In genomic region chr6:119346914-119347313, GRCh38 we compare ENCODE assay signal across 8 cellular contexts. TPM values are rescaled to one million over a fixed set of nuclear protein-coding genes. Genes with fewer than 3 reads are reported as not detected.
A peak's percentile ranks its signal among the peaks of the same experiment; 100 is the strongest.
DNase-seq lines count a peak whose midpoint lies in the region; TF ChIP-seq lines count a peak whose summit lies in the region.

No MANE protein-coding gene starts in this region.

- in situ Hi-C loops in brain microvascular endothelial cell (cut with HindIII; ENCODE audit: low pct_ligation_motif_present, low sequenced_read_pairs): no loop called here

- TF ChIP-seq POLR2A in spleen (IDR thresholded peaks at IDR 0.05): no peak

- peak overlapping the region; percentile 78 to 93 (median 88) for H3K4me3 ChIP-seq in spleen
- H3K4me3 ChIP-seq in brain microvascular endothelial cell (ENCODE audit: low read depth, low read length): no peak overlapping the region

- intact Hi-C loops in activated CD4-positive, alpha-beta memory T cell treated with anti-CD3 and anti-CD28 coated beads for 36 hours (cut with micrococcal nuclease): loop anchor here (1.0 to 10.0 kb wide), 5 partner anchors 10 to 1988 kb away; partner anchors contain the start of genes NUS1 and TBC1D32
- intact Hi-C loops in spleen (cut with DNase I; ENCODE audit: low total_unique reads): no loop called here

- peaks cover 19 to 81% (median 67%) of the 10 kb centered on the region in 6 donors for H3K4me1 ChIP-seq in spleen

- H3K36me3 Mint-ChIP-seq in activated CD4-positive, alpha-beta memory T cell treated with anti-CD3 and anti-CD28 coated beads for 36 hours: peaks cover 4% of the 10 kb centered on the region
- H3K36me3 Mint-ChIP-seq in immature natural killer cell: peaks cover 0 to 4% (median 0%) of the 10 kb centered on the region in 3 donors

- H3K27ac Mint-ChIP-seq in activated CD4-positive, alpha-beta memory T cell treated with anti-CD3 and anti-CD28 coated beads for 36 hours: no peak overlapping the region
- peak overlapping the region; percentile 83 to 97 (median 92) for H3K27ac Mint-ChIP-seq in immature natural killer cell

- H3K9me3 Mint-ChIP-seq in activated CD4-positive, alpha-beta memory T cell treated with anti-CD3 and anti-CD28 coated beads for 36 hours: no peaks in the 10 kb centered on the region
- H3K9me3 Mint-ChIP-seq in immature natural killer cell: peaks cover 0 to 3% (median 0%) of the 10 kb centered on the region in 6 donors

- DNase-seq in DMS53 (lab: John Stamatoyannopoulos, UW) (peak; percentile 16), DMS53 treated with DMSO at 0.1 percent for 48 hours (lab: John Stamatoyannopoulos, UW; ENCODE audit: unreplicated experiment) (no peak), immature natural killer cell (no peak), spleen (no peak), NCI-H774 (lab: John Stamatoyannopoulos, UW) (no peak), brain microvascular endothelial cell (no peak)
- DNase-seq in activated CD4-positive, alpha-beta memory T cell treated with anti-CD3 and anti-CD28 coated beads for 36 hours: no peak
- DNase-seq in stimulated activated CD4-positive, alpha-beta T cell treated with anti-CD3 and anti-CD28 coated beads, Interleukin-4, amount 100 ng/mL, for 1 hour: no peak

- H3K27me3 ChIP-seq in spleen (replicated peaks in 1 of 7) (no peaks in the 10 kb centered on the region), brain microvascular endothelial cell (replicated peaks) (no peaks in the 10 kb centered on the region)

- H3K27ac ChIP-seq in spleen (peak overlapping the region in 7 of 8 donors; percentile 27 to 98 (median 98)), brain microvascular endothelial cell (no peak overlapping the region)

- H3K4me1 Mint-ChIP-seq in activated CD4-positive, alpha-beta memory T cell treated with anti-CD3 and anti-CD28 coated beads for 36 hours (ENCODE audit: low read depth): peaks cover 57% of the 10 kb centered on the region
- H3K4me1 Mint-ChIP-seq in immature natural killer cell: peaks cover 72 to 83% of the 10 kb centered on the region in 2 donors

- no peaks in the 10 kb centered on the region for H3K27me3 Mint-ChIP-seq in activated CD4-positive, alpha-beta memory T cell treated with anti-CD3 and anti-CD28 coated beads for 36 hours
- peaks cover 5 to 18% (median 5%) of the 10 kb centered on the region in 3 donors for H3K27me3 Mint-ChIP-seq in immature natural killer cell (ENCODE audit: low read depth in 3 of 3)

- H3K9me3 ChIP-seq in spleen: no peaks in the 10 kb centered on the region

- peak overlapping the region; percentile 94 for H3K4me3 Mint-ChIP-seq in activated CD4-positive, alpha-beta memory T cell treated with anti-CD3 and anti-CD28 coated beads for 36 hours
- H3K4me3 Mint-ChIP-seq in immature natural killer cell: peak overlapping the region; percentile 95 to 99 (median 98)

- POLR2A ChIA-PET in activated CD4-positive, alpha-beta memory T cell treated with anti-CD3 and anti-CD28 coated beads for 36 hours (lab: Charles Lee): interaction anchor here (1.0 to 2.8 kb wide), 2 partner anchors 32 to 38 kb away, joined by 3 to 15 read pairs; no protein-coding TSS in a partner anchor

- TF ChIP-seq CTCF in spleen (IDR thresholded peaks at IDR 0.05 in 8 of 11, conservative IDR thresholded peaks at IDR 0.05 in 3 of 11) (no peak), brain microvascular endothelial cell (IDR thresholded peaks at IDR 0.05; ENCODE audit: low read depth, low read length, missing control alignments) (no peak)

- CTCF ChIA-PET in activated CD4-positive, alpha-beta memory T cell treated with anti-CD3 and anti-CD28 coated beads for 36 hours (lab: Charles Lee): interaction anchor here (0.7 to 2.2 kb wide), 10 partner anchors 12 to 406 kb away, joined by 3 to 11 read pairs (median 4); no protein-coding TSS in a partner anchor

- H3K36me3 ChIP-seq in spleen (peaks cover 0 to 2% (median 0%) of the 10 kb centered on the region in 6 donors), brain microvascular endothelial cell (replicated peaks) (no peaks in the 10 kb centered on the region)

- WGBS in spleen, 5 donors: 14 to 22% (median 17%) methylated on average over 1 of the region's 1 CpG

RNA-seq across cellular contexts. Expression of gene MAN1A1, which starts 2.6 kb away (rescaled TPM):
- 10 to 100 TPM; 21.8 to 23.9 TPM for total RNA-seq in activated CD4-positive, alpha-beta memory T cell treated with anti-CD3 and anti-CD28 coated beads for 36 hours
- polyA plus RNA-seq in immature natural killer cell (10 to 100 TPM; 33.9 to 64.9 (median 56.7) TPM), spleen (10 to 100 TPM in 2 of 3 donors, 1 to 10 TPM in 1; 6.0 to 15.2 (median 13.7) TPM)
- 100 to 1,000 TPM in 4 of 7 donors, 10 to 100 TPM in 3; 58.3 to 148 (median 115) TPM for total RNA-seq in spleen
